In genomic region chr12:69601962-69602685, GRCh38 we compare ENCODE assay signal across 20 cellular contexts. TPM values are rescaled to one million over a fixed set of nuclear protein-coding genes. Genes with fewer than 3 reads are reported as not detected.
"Had no signal": no experiment of that assay in that cellular context is flagged by ENCODE, and none has a peak within 500 bp of the region (broad histone marks: within the 10 kb centered on the region; RNA-seq: fewer than 3 reads in every experiment).

No MANE protein-coding gene starts in this region.

- H3K4me1 ChIP-seq: esophagus muscularis mucosa, psoas muscle, upper lobe of left lung had no signal

- DNase-seq: activated CD4-positive, alpha-beta T cell treated with anti-CD3 and anti-CD28 coated beads, Interleukin-2, amount 50 U/mL, for 48 hours; activated naive CD4-positive, alpha-beta T cell treated with Interleukin-2 at 50 U/mL for 16 hours; activated T-cell treated with anti-CD3 and anti-CD28 coated beads for 4 hours; aorta; heart right ventricle; left ventricle myocardium inferior; mammary epithelial cell; ovary; psoas muscle; right cardiac atrium; stimulated activated CD4-positive, alpha-beta T cell treated with anti-CD3 and anti-CD28 coated beads, Interleukin-2, amount 100 ng/mL, for 48 hours; upper lobe of left lung had no signal

- H3K27me3 Mint-ChIP-seq: activated T-helper 17 cell treated with anti-CD3 and anti-CD28 coated beads, Interleukin-2, amount 50 U/mL, for 72 hours had no signal

- H3K27ac ChIP-seq: coronary artery, esophagus muscularis mucosa, heart right ventricle, left ventricle myocardium inferior, ovary, psoas muscle, skin epidermis, thoracic aorta, upper lobe of left lung had no signal

- H3K36me3 ChIP-seq: ovary had no signal

- H3K27ac Mint-ChIP-seq: activated T-helper 17 cell treated with anti-CD3 and anti-CD28 coated beads, Interleukin-2, amount 50 U/mL, for 72 hours; T-helper 1 cell treated with Interleukin-12 subunit alpha and Interleukin-12 subunit beta and Interleukin-4 antibody, amounts not matched to agents 30 μg/mL and 1 μg/mL, for 36 hours had no signal

- ATAC-seq: activated T-helper 17 cell treated with anti-CD3 and anti-CD28 coated beads, Interleukin-2, amount 50 U/mL, for 72 hours; heart right ventricle; right cardiac atrium had no signal

- H3K27me3 ChIP-seq: esophagus muscularis mucosa, heart right ventricle, ovary, upper lobe of left lung had no signal

- H3K4me1 Mint-ChIP-seq: activated T-helper 17 cell treated with anti-CD3 and anti-CD28 coated beads, Interleukin-2, amount 50 U/mL, for 72 hours had no signal

- H3K4me3 ChIP-seq: coronary artery, esophagus muscularis mucosa, heart right ventricle, left ventricle myocardium inferior, ovary, psoas muscle, skin epidermis, thoracic aorta, upper lobe of left lung had no signal

- H3K9me3 Mint-ChIP-seq: activated T-helper 17 cell treated with anti-CD3 and anti-CD28 coated beads, Interleukin-2, amount 50 U/mL, for 72 hours; T-helper 1 cell treated with Interleukin-12 subunit alpha and Interleukin-12 subunit beta and Interleukin-4 antibody, amounts not matched to agents 30 μg/mL and 1 μg/mL, for 36 hours had no signal

- H3K4me3 Mint-ChIP-seq: activated T-helper 17 cell treated with anti-CD3 and anti-CD28 coated beads, Interleukin-2, amount 50 U/mL, for 72 hours; T-helper 1 cell treated with Interleukin-12 subunit alpha and Interleukin-12 subunit beta and Interleukin-4 antibody, amounts not matched to agents 30 μg/mL and 1 μg/mL, for 36 hours had no signal

- H3K9me3 ChIP-seq: esophagus muscularis mucosa, heart right ventricle, left ventricle myocardium inferior, ovary, psoas muscle, thoracic aorta, upper lobe of left lung had no signal

RNA-seq across cellular contexts. Expression of gene LRRC10, which starts 8.6 kb away (rescaled TPM):
- total RNA-seq: activated T-helper 17 cell treated with anti-CD3 and anti-CD28 coated beads, Interleukin-2, amount 50 U/mL, for 72 hours; aorta; esophagus muscularis mucosa; kidney epithelial cell; mammary epithelial cell; mononuclear cell; ovary; psoas muscle; thoracic aorta; upper lobe of left lung had no signal
- polyA plus RNA-seq: mammary epithelial cell, ovary had no signal
